Comparison of ENCODE assay signal across 25 cellular contexts in genomic region chrX:110803506-110803905, GRCh38. TPM values are rescaled to one million over a fixed set of nuclear protein-coding genes. Genes with fewer than 3 reads are reported as not detected.
"Had no signal": no experiment of that assay in that cellular context is flagged by ENCODE, and none has a peak within 500 bp of the region (broad histone marks: within the 10 kb centered on the region; RNA-seq: fewer than 3 reads in every experiment).

No MANE protein-coding gene starts in this region.

- H2AFZ ChIP-seq: parathyroid adenoma had no signal

- H3K4me3 ChIP-seq: body of pancreas, heart left ventricle, lower lobe of right lung, stomach, suprapubic skin, transverse colon had no signal

- H3K36me3 ChIP-seq: heart left ventricle, lower lobe of right lung, stomach, suprapubic skin, transverse colon, WERI-Rb-1 had no signal

- H3K9ac ChIP-seq: parathyroid adenoma had no signal

- H3K9me3 ChIP-seq: body of pancreas, heart left ventricle, lower lobe of right lung, stomach, suprapubic skin, transverse colon had no signal

- H3K27me3 ChIP-seq: body of pancreas, suprapubic skin, transverse colon had no signal

- H3K4me1 ChIP-seq: body of pancreas, heart left ventricle, lower lobe of right lung, parathyroid adenoma, stomach, suprapubic skin, transverse colon had no signal

- DNase-seq: activated CD4-positive, alpha-beta T cell treated with anti-CD3 and anti-CD28 coated beads, Interleukin-2, amount 10 ng/mL, durations not matched to agents 7 days and 5 days; activated CD4-positive, CD25-positive, alpha-beta regulatory T cell treated with anti-CD3 and anti-CD28 coated beads, Interleukin-2, amount 50 U/mL, for 72 hours; activated CD8-positive, alpha-beta memory T cell treated with anti-CD3 and anti-CD28 coated beads, Interleukin-2, amount 10 ng/mL, durations not matched to agents 7 days and 5 days; activated CD8-positive, alpha-beta T cell treated with anti-CD3 and anti-CD28 coated beads for 36 hours; activated effector memory CD4-positive, alpha-beta T cell treated with anti-CD3 and anti-CD28 coated beads, Interleukin-2, amount 50 U/mL, for 16 hours; activated naive CD4-positive, alpha-beta T cell treated with anti-CD3 and anti-CD28 coated beads, Interleukin-2, amount 10 ng/mL, durations not matched to agents 7 days and 5 days; activated T-cell treated with anti-CD3 and anti-CD28 coated beads for 4 hours; amygdala; body of pancreas; dermis blood vessel endothelial cell; effector CD8-positive, alpha-beta T cell; heart left ventricle; lower lobe of right lung; naive B cell; nucleus accumbens; small intestine; stimulated activated CD4-positive, alpha-beta T cell treated with anti-CD3 and anti-CD28 coated beads, Interleukin-2, amount 100 ng/mL, for 24 hours; stomach; transverse colon; WERI-Rb-1 had no signal

- H3K27ac ChIP-seq: body of pancreas, lower lobe of right lung, parathyroid adenoma, stomach, suprapubic skin, transverse colon, WERI-Rb-1 had no signal

- ATAC-seq: activated CD8-positive, alpha-beta memory T cell treated with anti-CD3 and anti-CD28 coated beads, Interleukin-2, amount 10 ng/mL, durations not matched to agents 7 days and 5 days; activated CD8-positive, alpha-beta T cell treated with anti-CD3 and anti-CD28 coated beads for 36 hours; body of pancreas; heart left ventricle; lower lobe of right lung; sciatic nerve; stimulated activated effector memory CD8-positive, alpha-beta T cell treated with anti-CD3 and anti-CD28 coated beads, Interleukin-12 subunit alpha, Interleukin-12 subunit beta, amount 100 ng/mL, for 72 hours had no signal

RNA-seq across cellular contexts. Expression of gene CHRDL1, which starts 7.9 kb away (rescaled TPM):
- total RNA-seq: activated CD4-positive, alpha-beta T cell treated with anti-CD3 and anti-CD28 coated beads, Interleukin-2, amount 10 ng/mL, durations not matched to agents 7 days and 5 days; activated CD8-positive, alpha-beta memory T cell treated with anti-CD3 and anti-CD28 coated beads, Interleukin-2, amount 10 ng/mL, durations not matched to agents 7 days and 5 days; activated CD8-positive, alpha-beta T cell treated with anti-CD3 and anti-CD28 coated beads for 36 hours; dermis blood vessel endothelial cell had no signal
- polyA plus RNA-seq: keratinocyte had no signal
